8 cellular contexts compared by ENCODE assay signal in the genomic region with DNA sequence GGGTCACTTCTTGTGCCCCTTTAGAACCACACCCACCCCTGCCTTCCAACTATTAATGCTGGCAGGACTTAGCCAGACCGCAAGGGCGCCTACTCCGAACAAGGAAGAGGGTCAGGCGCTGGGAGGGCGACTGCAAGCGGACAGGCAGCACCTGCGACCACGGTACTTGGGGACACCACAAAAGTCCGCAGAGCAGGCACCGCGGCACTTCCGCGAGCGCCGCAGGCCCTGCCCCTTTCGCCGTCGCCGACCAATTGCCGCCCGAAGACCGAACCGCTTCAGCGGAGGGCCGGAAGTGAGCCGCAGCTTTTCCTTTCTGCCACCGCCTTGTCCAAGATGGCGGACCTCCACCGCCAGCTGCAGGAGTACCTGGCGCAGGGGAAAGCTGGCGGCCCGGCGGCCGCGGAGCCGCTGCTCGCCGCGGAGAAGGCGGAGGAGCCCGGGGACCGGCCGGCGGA. TPM values are rescaled to one million over a fixed set of nuclear protein-coding genes. Genes with fewer than 3 reads are reported as not detected.
DNase-seq lines count a peak whose midpoint lies in the region; ATAC-seq and TF ChIP-seq lines count a peak whose summit lies in the region.

A gene with protein sequence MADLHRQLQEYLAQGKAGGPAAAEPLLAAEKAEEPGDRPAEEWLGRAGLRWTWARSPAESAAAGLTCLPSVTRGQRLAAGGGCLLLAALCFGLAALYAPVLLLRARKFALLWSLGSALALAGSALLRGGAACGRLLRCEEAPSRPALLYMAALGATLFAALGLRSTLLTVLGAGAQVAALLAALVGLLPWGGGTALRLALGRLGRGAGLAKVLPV (plus strand): TSS at position 305 of the 458 bp plus-strand sequence. CDS start 32 bp downstream, at position 337.

- peak; percentile 97 for TF ChIP-seq POLR2A in GM10847 (IDR thresholded peaks at IDR 0.05; ENCODE audit: extremely low read depth, insufficient read length)
- peak; percentile 45 for TF ChIP-seq POLR2A in testis (IDR thresholded peaks at IDR 0.05)

- peaks cover 15% of the 10 kb centered on the region for H3K36me3 Mint-ChIP-seq in activated naive CD4-positive, alpha-beta T cell treated with anti-CD3 and anti-CD28 coated beads, Interleukin-2, amount 50 U/mL, for 24 hours
- H3K36me3 Mint-ChIP-seq in glutamatergic neuron (ENCODE audit: unreplicated experiment): no peaks in the 10 kb centered on the region

- 0 to 2% methylated on average over 18 to 44 of the region's 44 CpGs for WGBS in testis, 2 donors

- H3K27me3 Mint-ChIP-seq in activated naive CD4-positive, alpha-beta T cell treated with anti-CD3 and anti-CD28 coated beads, Interleukin-2, amount 50 U/mL, for 24 hours: no peaks in the 10 kb centered on the region
- H3K27me3 Mint-ChIP-seq in glutamatergic neuron (ENCODE audit: unreplicated experiment): peaks cover 6% of the 10 kb centered on the region

- H3K9ac ChIP-seq in SK-N-MC (ENCODE audit: insufficient read length): peak within 1 kb of the TSS; percentile 92

- peak within 1 kb of the TSS; percentile 99 for H3K4me2 ChIP-seq in osteoblast (ENCODE audit: insufficient read depth, low read length)

- H3K4me3 ChIP-seq in SK-N-MC: peak within 1 kb of the TSS; percentile 99
- H3K4me3 ChIP-seq in osteoblast (ENCODE audit: insufficient read depth, low read length): peak within 1 kb of the TSS; percentile 83
- peak within 1 kb of the TSS; percentile 73 to 87 for H3K4me3 ChIP-seq in testis

- H3K27me3 ChIP-seq in osteoblast (ENCODE audit: insufficient read depth, low read length) (no peaks in the 10 kb centered on the region), testis (no peaks in the 10 kb centered on the region)

- no peaks in the 10 kb centered on the region for H3K9me3 Mint-ChIP-seq in activated naive CD4-positive, alpha-beta T cell treated with anti-CD3 and anti-CD28 coated beads, Interleukin-2, amount 50 U/mL, for 24 hours
- H3K9me3 Mint-ChIP-seq in glutamatergic neuron (ENCODE audit: unreplicated experiment): peaks cover 21% of the 10 kb centered on the region

- H3K27ac ChIP-seq in SK-N-MC (peak within 1 kb of the TSS; percentile 82), osteoblast (ENCODE audit: low read depth, low read length) (peak within 1 kb of the TSS; percentile 85), testis (peak within 1 kb of the TSS; percentile 86 to 95)

- H3K9me3 ChIP-seq in SK-N-MC (ENCODE audit: low read depth, low read length) (no peaks in the 10 kb centered on the region), osteoblast (ENCODE audit: low read depth, low read length) (no peaks in the 10 kb centered on the region), testis (no peaks in the 10 kb centered on the region)

- H4K20me1 ChIP-seq in osteoblast (ENCODE audit: insufficient read depth, low read length): no peaks in the 10 kb centered on the region

- intact Hi-C loops in testis (cut with DNase I; ENCODE audit: low total_unique reads): no loop called here

- no peak for TF ChIP-seq CTCF in glutamatergic neuron (IDR thresholded peaks at IDR 0.05; ENCODE audit: partially characterized antibody, unreplicated experiment)
- TF ChIP-seq CTCF in osteoblast (IDR thresholded peaks at IDR 0.05; ENCODE audit: extremely low read depth, low read depth, low read length): no peak
- TF ChIP-seq CTCF in testis (IDR thresholded peaks at IDR 0.05): no peak

- H3K4me3 Mint-ChIP-seq in activated naive CD4-positive, alpha-beta T cell treated with anti-CD3 and anti-CD28 coated beads, Interleukin-2, amount 50 U/mL, for 24 hours: peak within 1 kb of the TSS; percentile 93
- peak within 1 kb of the TSS; percentile 93 for H3K4me3 Mint-ChIP-seq in glutamatergic neuron (ENCODE audit: unreplicated experiment)

- H3K79me2 ChIP-seq in osteoblast (ENCODE audit: insufficient read depth, low read length): peaks cover 18% of the 10 kb centered on the region

- ATAC-seq in HG02623 (IDR thresholded peaks at IDR 0.05; ENCODE audit: unreplicated experiment): peak; percentile 68

- H3K4me1 Mint-ChIP-seq in activated naive CD4-positive, alpha-beta T cell treated with anti-CD3 and anti-CD28 coated beads, Interleukin-2, amount 50 U/mL, for 24 hours: peaks cover 43% of the 10 kb centered on the region
- peaks cover 19% of the 10 kb centered on the region for H3K4me1 Mint-ChIP-seq in glutamatergic neuron (ENCODE audit: low read depth, unreplicated experiment)

- DNase-seq in NCI-H1092 (lab: John Stamatoyannopoulos, UW) (peak; percentile 83), SK-N-MC (ENCODE audit: low read depth, low spot score) (peak; percentile 39), glutamatergic neuron (peak; percentile 93), osteoblast (ENCODE audit: insufficient read length, low spot score, missing footprints) (peak; percentile 99), testis (peak; percentile 95)

- H3K4me1 ChIP-seq in osteoblast (ENCODE audit: insufficient read depth, low read length) (peaks cover 7% of the 10 kb centered on the region), testis (peaks cover 22% of the 10 kb centered on the region)

- H3K36me3 ChIP-seq in SK-N-MC (ENCODE audit: insufficient read depth, low read length) (peaks cover 28% of the 10 kb centered on the region), osteoblast (ENCODE audit: insufficient read depth, low read length) (peaks cover 10% of the 10 kb centered on the region), testis (ENCODE audit: low read depth, missing control alignments) (no peaks in the 10 kb centered on the region)

- H2AFZ ChIP-seq in osteoblast (ENCODE audit: low read length): peak within 1 kb of the TSS; percentile 96

- peak within 1 kb of the TSS; percentile 98 for H3K27ac Mint-ChIP-seq in activated naive CD4-positive, alpha-beta T cell treated with anti-CD3 and anti-CD28 coated beads, Interleukin-2, amount 50 U/mL, for 24 hours
- peak within 1 kb of the TSS; percentile 95 for H3K27ac Mint-ChIP-seq in glutamatergic neuron (ENCODE audit: unreplicated experiment)

RNA-seq across cellular contexts. Expression of the gene that starts here (rescaled TPM):
- 6.4 TPM for total RNA-seq in glutamatergic neuron (ENCODE audit: unreplicated experiment)
- total RNA-seq in osteoblast: 5.8 and 6.5 TPM in 2 replicates
- total RNA-seq in testis: 10 to 100 TPM; 12.9 to 13.2 TPM
- polyA plus RNA-seq in testis (ENCODE audit: insufficient read depth, low read depth, low replicate concordance): 7.4 TPM

Comparison
In these comparisons a context has a peak if more than half of its experiments do, and no peak if none do; other contexts are left out.
1. Peak in every context shown above with its lines: DNase-seq, ATAC-seq, H3K4me3 ChIP-seq and H3K27ac ChIP-seq.
2. DNase-seq: peak in every context shown above with its lines; median percentile 99 in osteoblast; 95 in testis; 93 in glutamatergic neuron; 83 in NCI-H1092; 39 in SK-N-MC.